4 cellular contexts compared by ENCODE assay signal in genomic region chr6:61869632-61870400, GRCh38.
"Had no signal": no experiment of that assay in that cellular context is flagged by ENCODE, and none has a peak within 500 bp of the region (broad histone marks: within the 10 kb centered on the region; RNA-seq: fewer than 3 reads in every experiment).

No MANE protein-coding gene starts in this region.

- H3K27ac Mint-ChIP-seq: GM23338, H9 had no signal

- H3K4me1 Mint-ChIP-seq: GM23338 had no signal

- ATAC-seq: GM23338 had no signal

- H3K4me3 Mint-ChIP-seq: GM23338, H9 had no signal

- H3K4me3 ChIP-seq: GM23338 had no signal

- DNase-seq: H9, HCEC 1CT, IMR-90 had no signal
